ENCODE assay signal across 16 cellular contexts in the genomic region with DNA sequence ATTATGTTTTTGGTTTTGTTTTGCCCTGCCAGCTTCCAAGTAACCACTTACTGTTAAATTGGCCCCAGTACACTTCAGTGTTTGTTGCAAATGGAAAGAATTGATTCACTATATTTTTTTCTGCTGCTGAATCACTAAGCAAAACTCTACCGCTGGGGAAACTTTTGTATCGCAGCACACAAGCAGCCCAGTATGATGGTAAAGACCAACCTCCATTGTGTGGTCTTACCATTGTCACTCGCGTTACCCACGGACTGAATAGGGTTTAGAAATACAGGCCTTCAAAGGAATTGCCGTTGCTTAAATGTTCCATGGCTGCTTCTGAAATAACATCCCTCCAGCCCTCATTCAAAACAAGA. TPM values are rescaled to one million over a fixed set of nuclear protein-coding genes. Genes with fewer than 3 reads are reported as not detected.
DNase-seq lines count a peak whose midpoint lies in the region; ATAC-seq and TF ChIP-seq lines count a peak whose summit lies in the region.
"Had no signal": no experiment of that assay in that cellular context is flagged by ENCODE, and none has a peak within 500 bp of the region (broad histone marks: within the 10 kb centered on the region; RNA-seq: fewer than 3 reads in every experiment).

No MANE protein-coding gene starts in this region.

- no peaks in the 10 kb centered on the region for H3K9me3 Mint-ChIP-seq in activated naive CD8-positive, alpha-beta T cell treated with anti-CD3 and anti-CD28 coated beads for 36 hours
- H3K9me3 Mint-ChIP-seq: naive B cell had no signal

- peak overlapping the region in 4 of 5 donors; percentile 29 to 62 (median 44) for H3K27ac ChIP-seq in stomach
- H3K27ac ChIP-seq: KMS-11, VCaP had no signal

- ATAC-seq in GM19463 (IDR thresholded peaks at IDR 0.05; ENCODE audit: unreplicated experiment): no peak

- peaks cover 36% of the 10 kb centered on the region for H3K4me1 Mint-ChIP-seq in activated naive CD8-positive, alpha-beta T cell treated with anti-CD3 and anti-CD28 coated beads for 36 hours
- H3K4me1 Mint-ChIP-seq: naive B cell had no signal

- TF ChIP-seq EP300 in stomach (IDR thresholded peaks at IDR 0.05): no peak

- peaks cover 67% of the 10 kb centered on the region for H3K36me3 Mint-ChIP-seq in activated naive CD8-positive, alpha-beta T cell treated with anti-CD3 and anti-CD28 coated beads for 36 hours
- H3K36me3 Mint-ChIP-seq: naive B cell had no signal

- H3K36me3 ChIP-seq in stomach: peaks cover 0 to 30% (median 24%) of the 10 kb centered on the region in 4 donors

- peak; percentile 0 for DNase-seq in activated CD8-positive, alpha-beta memory T cell treated with anti-CD3 and anti-CD28 coated beads, Interleukin-2, amount 50 U/mL, for 1 hour (ENCODE audit: extremely low read depth)
- DNase-seq in activated CD8-positive, alpha-beta memory T cell treated with anti-CD3 and anti-CD28 coated beads, Interleukin-2, amount 50 U/mL, for 48 hours: no peak
- peak; percentile 31 for DNase-seq in activated naive CD8-positive, alpha-beta T cell treated with anti-CD3 and anti-CD28 coated beads for 36 hours
- DNase-seq in fibroblast of the aortic adventitia (ENCODE audit: low read depth) (peak; percentile 31), stomach (no peak), DMS53 treated with DMSO at 0.1 percent for 48 hours (lab: John Stamatoyannopoulos, UW; ENCODE audit: unreplicated experiment) (no peak), NCI-H1694 (lab: John Stamatoyannopoulos, UW) (no peak)
- DNase-seq: activated gamma-delta T cell treated with Interleukin-2 at 50 U/mL for 16 hours, DMS 273 treated with DMSO at 0.1 percent for 48 hours, glutamatergic neuron, naive B cell, NCI-H1930, SIG-M5 had no signal

- H3K27me3 ChIP-seq in stomach: no peaks in the 10 kb centered on the region

- no peaks in the 10 kb centered on the region for H3K27me3 Mint-ChIP-seq in activated naive CD8-positive, alpha-beta T cell treated with anti-CD3 and anti-CD28 coated beads for 36 hours

- H3K27ac Mint-ChIP-seq in activated naive CD8-positive, alpha-beta T cell treated with anti-CD3 and anti-CD28 coated beads for 36 hours: peak overlapping the region; percentile 55

- no peak for TF ChIP-seq POLR2A in stomach (IDR thresholded peaks at IDR 0.05)

- WGBS in stomach, 5 donors: 49 to 75% (median 73%) methylated on average over 6 of the region's 6 CpGs

- no peak overlapping the region for H3K4me3 Mint-ChIP-seq in activated naive CD8-positive, alpha-beta T cell treated with anti-CD3 and anti-CD28 coated beads for 36 hours
- H3K4me3 Mint-ChIP-seq: naive B cell had no signal

- H3K9me3 ChIP-seq in stomach: no peaks in the 10 kb centered on the region

- H3K4me1 ChIP-seq in stomach: peaks cover 0 to 43% (median 22%) of the 10 kb centered on the region in 4 donors

- TF ChIP-seq CTCF in fibroblast of the aortic adventitia (IDR thresholded peaks at IDR 0.05; ENCODE audit: insufficient read depth, low read length) (no peak), stomach (IDR thresholded peaks at IDR 0.05) (no peak)

- intact Hi-C loops in stomach (cut with DNase I; ENCODE audit: low total_unique reads): no loop called here

- H3K4me3 ChIP-seq in fibroblast of the aortic adventitia (ENCODE audit: low read depth, low read length): no peak overlapping the region
- no peak overlapping the region for H3K4me3 ChIP-seq in stomach

RNA-seq across cellular contexts. Expression of a gene that starts 7.9 kb away (rescaled TPM):
- total RNA-seq in activated naive CD8-positive, alpha-beta T cell treated with anti-CD3 and anti-CD28 coated beads for 36 hours: 10 to 100 TPM; 58.0 to 59.4 TPM
- total RNA-seq in fibroblast of the aortic adventitia (ENCODE audit: low replicate concordance) (12.2 and 17.3 TPM in 2 replicates), stomach (100 to 1,000 TPM in 1 of 5 donors, 10 to 100 TPM in 4; 46.7 to 156 (median 71.6) TPM)
- 10 to 100 TPM in 2 of 3 donors, 1 to 10 TPM in 1; 3.6 to 24.4 (median 13.8) TPM for polyA plus RNA-seq in stomach

Comparison
In these comparisons a context has a peak if more than half of its experiments do, and no peak if none do; other contexts are left out.
1. DNase-seq: peak in activated CD8-positive, alpha-beta memory T cell treated with anti-CD3 and anti-CD28 coated beads, Interleukin-2, amount 50 U/mL, for 1 hour (single experiment), activated naive CD8-positive, alpha-beta T cell treated with anti-CD3 and anti-CD28 coated beads for 36 hours (single experiment) and fibroblast of the aortic adventitia (single experiment); none in activated CD8-positive, alpha-beta memory T cell treated with anti-CD3 and anti-CD28 coated beads, Interleukin-2, amount 50 U/mL, for 48 hours (single experiment), stomach (single experiment), DMS53 treated with DMSO at 0.1 percent for 48 hours (single experiment) and NCI-H1694 (single experiment).